In the genomic region with DNA sequence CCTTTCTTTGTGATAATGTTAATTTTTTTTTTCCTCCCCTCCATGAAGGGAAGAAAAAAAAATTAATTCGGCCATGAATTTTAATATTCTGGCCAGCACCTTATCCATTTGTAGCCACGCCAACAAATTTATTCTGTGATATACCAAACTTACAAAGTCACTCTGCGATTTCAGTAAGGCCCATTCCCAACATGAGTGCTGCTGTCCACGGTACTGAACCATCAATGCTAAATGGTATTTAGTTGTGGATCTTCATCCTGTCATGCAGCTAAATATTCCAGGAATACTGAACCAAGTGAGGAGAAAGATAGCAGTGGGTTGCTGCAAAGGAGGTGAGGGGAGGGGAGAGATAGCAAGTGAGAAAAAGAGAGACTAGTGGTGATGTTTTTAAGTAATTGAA, we compare ENCODE assay signal across 14 cellular contexts. TPM values are rescaled to one million over a fixed set of nuclear protein-coding genes. Genes with fewer than 3 reads are reported as not detected.
DNase-seq lines count a peak whose midpoint lies in the region; ATAC-seq and TF ChIP-seq lines count a peak whose summit lies in the region.
"Had no signal": no experiment of that assay in that cellular context is flagged by ENCODE, and none has a peak within 500 bp of the region (broad histone marks: within the 10 kb centered on the region; RNA-seq: fewer than 3 reads in every experiment).

No MANE protein-coding gene starts in this region.

- no peak overlapping the region for H3K4ac ChIP-seq in mesenchymal stem cell (ENCODE audit: low read depth in 1 of 2, low read length in 2 of 2)

- H2BK120ac ChIP-seq in mesenchymal stem cell (ENCODE audit: low read depth, low read length), result no peak overlapping the region

- peaks cover 1% of the 10 kb centered on the region for H3K79me1 ChIP-seq in mesenchymal stem cell (replicated peaks; ENCODE audit: low read length, poor library complexity, severe bottlenecking)

- H3K23ac ChIP-seq in mesenchymal stem cell (ENCODE audit: low read length in 2 of 2), result no peak overlapping the region

- no peak for ATAC-seq in GM18907 (IDR thresholded peaks at IDR 0.05; ENCODE audit: unreplicated experiment)
- ATAC-seq: psoas muscle had no signal

- H3K27ac ChIP-seq in mesenchymal stem cell (ENCODE audit: low read length, poor library complexity, severe bottlenecking), result no peak overlapping the region
- H3K27ac ChIP-seq: 22Rv1, psoas muscle had no signal

- H3K27me3 ChIP-seq in mesenchymal stem cell (ENCODE audit: control insufficient read depth in 1 of 2, insufficient read depth in 1 of 2, low read length in 2 of 2), result no peaks in the 10 kb centered on the region

- no peak overlapping the region for H3K14ac ChIP-seq in mesenchymal stem cell (ENCODE audit: low read length in 2 of 2)

- no peak overlapping the region for H2AK5ac ChIP-seq in mesenchymal stem cell (ENCODE audit: low read length, severe bottlenecking)

- peaks cover 5 to 75% of the 10 kb centered on the region in 2 experiments for H3K36me3 ChIP-seq in mesenchymal stem cell (ENCODE audit: control insufficient read depth in 1 of 2, insufficient read depth in 2 of 2, low read depth in 1 of 2, low read length in 2 of 2)

- no peak overlapping the region for H4K91ac ChIP-seq in mesenchymal stem cell (ENCODE audit: low read length)

- H3K4me2 ChIP-seq in mesenchymal stem cell (ENCODE audit: low read length, poor library complexity, severe bottlenecking), result no peak overlapping the region

- H2BK15ac ChIP-seq in mesenchymal stem cell (ENCODE audit: low read depth, poor library complexity, severe bottlenecking), result no peak overlapping the region

- H2BK5ac ChIP-seq in mesenchymal stem cell (ENCODE audit: low read depth, low read length, poor library complexity, severe bottlenecking), result no peak overlapping the region

- no peak overlapping the region for H3K9ac ChIP-seq in mesenchymal stem cell (ENCODE audit: low read length)

- no peak overlapping the region for H2AFZ ChIP-seq in mesenchymal stem cell (ENCODE audit: low read depth, low read length)

- DNase-seq in DMS53 (lab: John Stamatoyannopoulos, UW) (peak; percentile 3), DMS53 treated with DMSO at 0.1 percent for 48 hours (lab: John Stamatoyannopoulos, UW; ENCODE audit: unreplicated experiment) (no peak), NCI-H226 (peak; percentile 11), choroid plexus epithelial cell (ENCODE audit: low read depth) (peak; percentile 48), mesenchymal stem cell (peak; percentile 36), T-helper 2 cell (no peak)
- DNase-seq in activated CD4-positive, alpha-beta T cell treated with anti-CD3 and anti-CD28 coated beads, Interleukin-2, amount 50 U/mL, for 48 hours, result no peak
- DNase-seq: activated CD8-positive, alpha-beta memory T cell treated with anti-CD3 and anti-CD28 coated beads for 24 hours; CD8-positive, alpha-beta memory T cell; cerebellar nuclear complex; NCI-H524 treated with DMSO at 0.1 percent for 48 hours; psoas muscle had no signal

- no peak for TF ChIP-seq CTCF in choroid plexus epithelial cell (conservative IDR thresholded peaks at IDR 0.05; ENCODE audit: low read depth, low read length)

- 95% methylated on average over 4 of the region's 4 CpGs for WGBS in mesenchymal stem cell

- H4K8ac ChIP-seq in mesenchymal stem cell (ENCODE audit: low read length), result no peak overlapping the region

- no peak overlapping the region for H3K4me3 ChIP-seq in choroid plexus epithelial cell (ENCODE audit: low read depth, low read length)
- no peak overlapping the region for H3K4me3 ChIP-seq in mesenchymal stem cell (ENCODE audit: insufficient read depth in 1 of 2, low read depth in 1 of 2, low read length in 2 of 2)
- H3K4me3 ChIP-seq: psoas muscle had no signal

- H3K9me3 ChIP-seq in mesenchymal stem cell (ENCODE audit: control insufficient read depth, low read length), result no peaks in the 10 kb centered on the region
- H3K9me3 ChIP-seq: psoas muscle had no signal

- no peak overlapping the region for H3K18ac ChIP-seq in mesenchymal stem cell (ENCODE audit: low read depth in 1 of 2, low read length in 2 of 2)

- no peak overlapping the region for H2BK12ac ChIP-seq in mesenchymal stem cell (ENCODE audit: low read length in 2 of 2)

- H3K4me1 ChIP-seq in mesenchymal stem cell (ENCODE audit: control insufficient read depth, insufficient read depth, low read depth, low read length), result no peaks in the 10 kb centered on the region
- H3K4me1 ChIP-seq: psoas muscle had no signal

RNA-seq across cellular contexts. Expression of gene RSPH4A, which starts 19.5 kb away (rescaled TPM):
- 0.12 TPM for polyA plus RNA-seq in mesenchymal stem cell (2013, experiment 1 of 2)
- polyA plus RNA-seq in mesenchymal stem cell (2013, experiment 2 of 2), result 0.10 TPM
- polyA plus RNA-seq: CD8-positive, alpha-beta memory T cell had no signal

RNA-seq across cellular contexts. Expression of gene RWDD1, which starts 25.5 kb away (rescaled TPM):
- polyA plus RNA-seq in mesenchymal stem cell (2013, experiment 1 of 2), result 210 TPM
- 213 TPM for polyA plus RNA-seq in mesenchymal stem cell (2013, experiment 2 of 2)

RNA-seq across cellular contexts. Expression of gene CALHM4, which starts 43.3 kb away (rescaled TPM):
- polyA plus RNA-seq in mesenchymal stem cell (2013, experiment 1 of 2), result not detected
- not detected for polyA plus RNA-seq in mesenchymal stem cell (2013, experiment 2 of 2)
- polyA plus RNA-seq: CD8-positive, alpha-beta memory T cell had no signal

RNA-seq across cellular contexts. Expression of gene TRAPPC3L, which starts 51.3 kb away (rescaled TPM):
- polyA plus RNA-seq in mesenchymal stem cell (2013, experiment 1 of 2), result 0.10 TPM
- 0.14 TPM for polyA plus RNA-seq in mesenchymal stem cell (2013, experiment 2 of 2)
- polyA plus RNA-seq: CD8-positive, alpha-beta memory T cell had no signal

Comparison
In these comparisons a context has a peak if more than half of its experiments do, and no peak if none do; other contexts are left out.
1. DNase-seq: peak in DMS53 (single experiment), NCI-H226 (single experiment), choroid plexus epithelial cell (single experiment) and mesenchymal stem cell (single experiment); none in DMS53 treated with DMSO at 0.1 percent for 48 hours (single experiment), activated CD4-positive, alpha-beta T cell treated with anti-CD3 and anti-CD28 coated beads, Interleukin-2, amount 50 U/mL, for 48 hours (0 of 2) and T-helper 2 cell (0 of 5).